Comparison of ENCODE assay signal across 15 cellular contexts in genomic region chr9:112115955-112116354, GRCh38. TPM values are rescaled to one million over a fixed set of nuclear protein-coding genes. Genes with fewer than 3 reads are reported as not detected.
DNase-seq lines count a peak whose midpoint lies in the region; ATAC-seq and TF ChIP-seq lines count a peak whose summit lies in the region.
"Had no signal": no experiment of that assay in that cellular context is flagged by ENCODE, and none has a peak within 500 bp of the region (broad histone marks: within the 10 kb centered on the region; RNA-seq: fewer than 3 reads in every experiment).

No MANE protein-coding gene starts in this region.

- TF ChIP-seq EP300 in esophagus muscularis mucosa (IDR thresholded peaks at IDR 0.05), result no peak

- no peak overlapping the region for H3K4me3 Mint-ChIP-seq in nephron
- H3K4me3 Mint-ChIP-seq: CD8-positive, alpha-beta T cell; H9; IgD-negative memory B cell had no signal

- no peak overlapping the region for H3K27ac ChIP-seq in esophagus muscularis mucosa (replicated peaks in 1 of 4)
- H3K27ac ChIP-seq: RWPE1 had no signal

- no peak for TF ChIP-seq CTCF in esophagus muscularis mucosa (IDR thresholded peaks at IDR 0.05)
- TF ChIP-seq CTCF in nephron (IDR thresholded peaks at IDR 0.05; ENCODE audit: unreplicated experiment in 3 of 3), result no peak

- no peaks in the 10 kb centered on the region for H3K4me1 ChIP-seq in esophagus muscularis mucosa

- H3K4me3 ChIP-seq in esophagus muscularis mucosa, result no peak overlapping the region

- DNase-seq in ELR (ENCODE audit: low read depth) (peak; percentile 15), NCI-H524 (lab: John Stamatoyannopoulos, UW) (peak; percentile 54 to 81), esophagus muscularis mucosa (ENCODE audit: extremely low spot score) (peak; percentile 66), T-helper 1 cell (no peak)
- DNase-seq: CD8-positive, alpha-beta T cell; EL; H9; MV-4-11; NCI-H1436; NCI-H2107 had no signal

- no peaks in the 10 kb centered on the region for H3K27me3 ChIP-seq in esophagus muscularis mucosa

- ATAC-seq in GM19455 (IDR thresholded peaks at IDR 0.05; ENCODE audit: unreplicated experiment) (no peak), GM21423 (IDR thresholded peaks at IDR 0.05; ENCODE audit: unreplicated experiment) (no peak)
- ATAC-seq: CD8-positive, alpha-beta T cell had no signal

- no peaks in the 10 kb centered on the region for H3K9me3 ChIP-seq in esophagus muscularis mucosa

- intact Hi-C loops in esophagus muscularis mucosa (cut with DNase I), result no loop called here

- H3K9me3 Mint-ChIP-seq in nephron, result no peaks in the 10 kb centered on the region
- H3K9me3 Mint-ChIP-seq: CD8-positive, alpha-beta T cell; H9; IgD-negative memory B cell had no signal

- TF ChIP-seq POLR2A in esophagus muscularis mucosa (IDR thresholded peaks at IDR 0.05; ENCODE audit: low read depth), result no peak

- WGBS in esophagus muscularis mucosa, result 81% methylated on average over 2 of the region's 2 CpGs

- peaks cover 35% of the 10 kb centered on the region for H3K4me1 Mint-ChIP-seq in nephron

- peak overlapping the region in 2 of 3 experiments; percentile 55 to 64 for H3K27ac Mint-ChIP-seq in nephron
- H3K27ac Mint-ChIP-seq: CD8-positive, alpha-beta T cell had no signal

- H3K27me3 Mint-ChIP-seq in nephron (ENCODE audit: low read depth), result no peaks in the 10 kb centered on the region
- H3K27me3 Mint-ChIP-seq: IgD-negative memory B cell had no signal

- H3K36me3 ChIP-seq in esophagus muscularis mucosa, result peaks cover 0 to 10% (median 1%) of the 10 kb centered on the region in 4 donors

- peaks cover 28% of the 10 kb centered on the region for H3K36me3 Mint-ChIP-seq in nephron (ENCODE audit: low read depth)

RNA-seq across cellular contexts. Expression of gene SUSD1, which starts 59.1 kb away (rescaled TPM):
- total RNA-seq in esophagus muscularis mucosa, result 1 to 10 TPM; 4.7 to 5.8 (median 5.4) TPM

Comparison
In these comparisons a context has a peak if more than half of its experiments do, and no peak if none do; other contexts are left out.
1. DNase-seq: peak in ELR (single experiment), NCI-H524 (2 of 2) and esophagus muscularis mucosa (single experiment); none in T-helper 1 cell (0 of 5).